In the genomic region with DNA sequence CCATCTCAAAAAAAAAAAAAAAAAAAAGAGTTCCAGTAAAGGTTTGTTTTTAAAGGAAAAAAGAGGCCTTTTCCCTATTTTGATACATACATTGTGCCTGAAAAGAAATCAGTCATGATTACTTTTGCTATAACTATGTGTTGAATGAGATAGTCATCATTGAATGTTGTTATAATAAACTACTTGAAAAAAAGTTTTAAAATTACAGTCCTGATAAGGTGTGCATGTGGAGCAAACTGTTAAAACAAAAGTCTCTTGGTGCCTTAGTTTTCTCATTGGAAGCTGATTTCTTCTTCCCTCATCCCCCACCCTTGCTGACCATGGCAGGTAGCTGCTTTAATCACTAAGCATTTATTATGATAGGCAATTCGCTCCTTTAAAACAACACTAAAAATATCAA, we compare ENCODE assay signal across 28 cellular contexts.
"Had no signal": no experiment of that assay in that cellular context is flagged by ENCODE, and none has a peak within 500 bp of the region (broad histone marks: within the 10 kb centered on the region; RNA-seq: fewer than 3 reads in every experiment).

No MANE protein-coding gene starts in this region.

- H2AFZ ChIP-seq: hepatocyte had no signal

- H3K27me3 ChIP-seq: dorsolateral prefrontal cortex had no signal

- H3K36me3 ChIP-seq: colonic mucosa, esophagus muscularis mucosa, esophagus squamous epithelium, gastrocnemius medialis, gastroesophageal sphincter, heart left ventricle, heart right ventricle had no signal

- ATAC-seq: effector memory CD8-positive, alpha-beta T cell; esophagus mucosa; foreskin keratinocyte; gastrocnemius medialis; gastroesophageal sphincter; heart left ventricle; heart right ventricle had no signal

- H3K27ac ChIP-seq: colonic mucosa, coronary artery, epithelial cell of prostate, esophagus muscularis mucosa, esophagus squamous epithelium, foreskin keratinocyte, gastrocnemius medialis, gastroesophageal sphincter, heart left ventricle, heart right ventricle, hepatocyte had no signal

- H3K4me3 ChIP-seq: colonic mucosa, coronary artery, dorsolateral prefrontal cortex, esophagus muscularis mucosa, esophagus squamous epithelium, gastrocnemius medialis, gastroesophageal sphincter, heart left ventricle, heart right ventricle, hepatocyte had no signal

- FAIRE-seq: endometrium, endothelial cell of umbilical vein, frontal cortex had no signal

- H3K4me1 ChIP-seq: colonic mucosa, esophagus muscularis mucosa, esophagus squamous epithelium, foreskin keratinocyte, gastrocnemius medialis, gastroesophageal sphincter, heart left ventricle, heart right ventricle had no signal

- H3K79me2 ChIP-seq: hepatocyte had no signal

- H3K9me3 ChIP-seq: colonic mucosa, esophagus muscularis mucosa, esophagus squamous epithelium, gastrocnemius medialis, gastroesophageal sphincter, heart left ventricle, heart right ventricle had no signal

- H3K4me2 ChIP-seq: hepatocyte had no signal

- DNase-seq: colonic mucosa; cortex of kidney; dermis blood vessel endothelial cell; dorsolateral prefrontal cortex; effector CD4-positive, alpha-beta T cell; effector CD8-positive, alpha-beta T cell; effector memory CD4-positive, alpha-beta T cell; effector memory CD8-positive, alpha-beta T cell; endodermal cell; erythroblast; esophagus squamous epithelium; foreskin fibroblast; foreskin keratinocyte; foreskin melanocyte; gastrocnemius medialis; glutamatergic neuron; head of caudate nucleus; heart left ventricle; heart right ventricle had no signal
